ENCODE assay signal across 12 cellular contexts in the genomic region with DNA sequence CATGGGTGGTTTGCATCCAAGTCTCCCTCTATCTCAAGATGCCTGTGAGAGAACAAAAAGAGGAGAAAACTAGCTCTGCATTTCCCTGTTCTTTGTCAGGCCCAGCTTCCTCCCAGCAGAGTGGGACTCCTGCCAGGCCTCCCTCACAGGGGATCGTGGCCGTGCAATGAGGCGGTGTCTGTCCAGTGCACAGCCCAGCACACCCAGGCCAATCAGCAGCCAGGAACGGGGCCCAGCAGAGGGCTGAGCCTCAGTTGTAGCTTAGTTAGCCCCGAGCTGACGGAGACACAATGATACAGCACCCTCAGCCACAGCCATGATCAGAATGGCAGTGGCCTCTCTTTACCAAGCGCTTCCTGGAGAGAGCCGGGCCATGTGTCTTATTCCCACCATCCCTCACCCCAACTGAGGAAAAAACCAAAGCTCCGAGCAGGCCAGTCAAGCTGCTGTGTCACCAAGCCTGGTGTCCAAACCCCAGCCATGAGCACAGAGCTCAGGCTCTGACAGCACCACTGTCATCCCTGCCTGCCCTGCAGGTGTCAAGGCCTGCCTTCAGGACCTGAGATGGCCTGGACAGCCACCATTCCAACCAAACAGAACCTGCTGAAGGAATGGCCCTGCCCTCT.
DNase-seq lines count a peak whose midpoint lies in the region; ATAC-seq, FAIRE-seq and TF ChIP-seq lines count a peak whose summit lies in the region.
"Had no signal": no experiment of that assay in that cellular context is flagged by ENCODE, and none has a peak within 500 bp of the region (broad histone marks: within the 10 kb centered on the region; RNA-seq: fewer than 3 reads in every experiment).

No MANE protein-coding gene starts in this region.

- H3F3A ChIP-seq in PC-9 (ENCODE audit: insufficient read depth, low read depth), result no peaks in the 10 kb centered on the region

- no peaks in the 10 kb centered on the region for H3K36me3 ChIP-seq in right lobe of liver
- peaks cover 0 to 2% of the 10 kb centered on the region in 2 experiments; a peak in 2 of 5 replicates for H3K36me3 ChIP-seq in HepG2 (replicated peaks in 1 of 2; ENCODE audit: control insufficient read depth in 1 of 2, insufficient read depth in 2 of 2, low read length in 2 of 2)
- H3K36me3 ChIP-seq in fibroblast of lung (ENCODE audit: control insufficient read depth, insufficient read depth, low read length), result no peaks in the 10 kb centered on the region
- H3K36me3 ChIP-seq in PC-9 (ENCODE audit: low read depth), result no peaks in the 10 kb centered on the region

- ATAC-seq in right lobe of liver (peak in 3 of 4 donors; percentile 24 to 40 (median 29)), HepG2 (no peak), GM18909 (IDR thresholded peaks at IDR 0.05; ENCODE audit: poor library complexity, unreplicated experiment) (no peak), GM21529 (IDR thresholded peaks at IDR 0.05; ENCODE audit: unreplicated experiment) (no peak)
- no peak for ATAC-seq in activated CD8-positive, alpha-beta T cell treated with anti-CD3 and anti-CD28 coated beads, Interleukin-2, amount 10 ng/mL, durations not matched to agents 7 days and 5 days

- no peaks in the 10 kb centered on the region for H3K9me3 Mint-ChIP-seq in activated CD8-positive, alpha-beta T cell treated with anti-CD3 and anti-CD28 coated beads, Interleukin-2, amount 10 ng/mL, durations not matched to agents 7 days and 5 days (ENCODE audit: insufficient read depth)

- no peaks in the 10 kb centered on the region for H3K9me2 ChIP-seq in PC-9 (ENCODE audit: insufficient read depth)

- H3K4me3 Mint-ChIP-seq in activated CD8-positive, alpha-beta T cell treated with anti-CD3 and anti-CD28 coated beads, Interleukin-2, amount 10 ng/mL, durations not matched to agents 7 days and 5 days, result no peak overlapping the region

- no peaks in the 10 kb centered on the region for H3K9me3 ChIP-seq in right lobe of liver
- H3K9me3 ChIP-seq in HepG2 (ENCODE audit: low read length), result no peaks in the 10 kb centered on the region
- no peaks in the 10 kb centered on the region for H3K9me3 ChIP-seq in fibroblast of lung (ENCODE audit: control insufficient read depth, insufficient read depth, low read depth, low read length)
- no peaks in the 10 kb centered on the region for H3K9me3 ChIP-seq in PC-9 (ENCODE audit: insufficient read depth, low read depth)

- in situ Hi-C loops in HepG2 (cut with HindIII; ENCODE audit: extremely low pct_ligation_motif_present, low pct_unique_long_range_greater_than_20kb), result no loop called here

- no peaks in the 10 kb centered on the region for H3K4me1 Mint-ChIP-seq in activated CD8-positive, alpha-beta T cell treated with anti-CD3 and anti-CD28 coated beads, Interleukin-2, amount 10 ng/mL, durations not matched to agents 7 days and 5 days (ENCODE audit: low read depth)

- no peak for TF ChIP-seq RAD21 in HepG2 (CRISPR knock-in tag; IDR thresholded peaks at IDR 0.05)

- H2AFZ ChIP-seq in HepG2 (ENCODE audit: low read length), result no peak overlapping the region
- no peak overlapping the region for H2AFZ ChIP-seq in fibroblast of lung (ENCODE audit: low read length)
- no peak overlapping the region for H2AFZ ChIP-seq in PC-9

- no peaks in the 10 kb centered on the region for H3K36me3 Mint-ChIP-seq in activated CD8-positive, alpha-beta T cell treated with anti-CD3 and anti-CD28 coated beads, Interleukin-2, amount 10 ng/mL, durations not matched to agents 7 days and 5 days (ENCODE audit: low read depth)

- H3K4me1 ChIP-seq in right lobe of liver (no peaks in the 10 kb centered on the region), HepG2 (ENCODE audit: insufficient read depth, low read length) (no peaks in the 10 kb centered on the region), fibroblast of lung (ENCODE audit: control insufficient read depth, extremely low read depth, insufficient read depth, low read length) (peaks cover 2% of the 10 kb centered on the region), PC-9 (replicated peaks; ENCODE audit: insufficient read depth) (no peaks in the 10 kb centered on the region)

- intact Hi-C loops in right lobe of liver (cut with DNase I) (no loop called here), HepG2 (cut with micrococcal nuclease; ENCODE audit: unreplicated experiment) (no loop called here), PC-9 (cut with micrococcal nuclease; ENCODE audit: unreplicated experiment) (no loop called here)

- POLR2A ChIA-PET in HepG2 (lab: Yijun Ruan, JAX), result no interaction called here
- POLR2A ChIA-PET in activated CD8-positive, alpha-beta T cell treated with anti-CD3 and anti-CD28 coated beads, Interleukin-2, amount 10 ng/mL, durations not matched to agents 7 days and 5 days (lab: Charles Lee), result no interaction called here
- POLR2A ChIA-PET in PC-9 (lab: Charles Lee; ENCODE audit: unreplicated experiment), result no interaction called here

- BruUV-seq in HepG2 (replicated peaks; lab: Mats Ljungman, UMichigan) (no TSS peak), PC-9 (replicated peaks; lab: Mats Ljungman, UMichigan) (no TSS peak)

- TF ChIP-seq EP300 in HepG2 (IDR thresholded peaks at IDR 0.05; ENCODE audit: low read depth in 2 of 2, low read length in 2 of 2) (no peak), HepG2 (CRISPR knock-in tag; IDR thresholded peaks at IDR 0.05; ENCODE audit: borderline replicate concordance) (no peak)

- H3K27me3 ChIP-seq in right lobe of liver (no peaks in the 10 kb centered on the region), HepG2 (ENCODE audit: control insufficient read depth in 1 of 2, insufficient read depth in 2 of 2, low read length in 2 of 2) (no peaks in the 10 kb centered on the region), fibroblast of lung (ENCODE audit: control insufficient read depth, insufficient read depth, low read length) (no peaks in the 10 kb centered on the region), PC-9 (ENCODE audit: insufficient read depth, low read depth) (no peaks in the 10 kb centered on the region)

- H3K4me2 ChIP-seq in HepG2 (ENCODE audit: low read depth, low read length), result no peak overlapping the region
- no peak overlapping the region for H3K4me2 ChIP-seq in fibroblast of lung (ENCODE audit: extremely low read depth, insufficient read depth, low read length)
- H3K4me2 ChIP-seq in PC-9, result no peak overlapping the region

- H3K4me3 ChIP-seq in right lobe of liver (no peak overlapping the region), HepG2 (replicated peaks in 1 of 3; ENCODE audit: insufficient read depth in 1 of 3, low read depth in 2 of 3, low read length in 3 of 3) (no peak overlapping the region), fibroblast of lung (replicated peaks in 1 of 4; ENCODE audit: control extremely low read depth in 1 of 4, insufficient read depth in 1 of 4, low read depth in 3 of 4, low read length in 4 of 4) (no peak overlapping the region), PC-9 (no peak overlapping the region)
- H3K4me3 ChIP-seq: SK-N-MC had no signal

- CTCF ChIA-PET in HepG2 (lab: Yijun Ruan, JAX; ENCODE audit: low intra/inter-chr PET ratio, low total read pairs) (no interaction called here), PC-9 (lab: Charles Lee) (no interaction called here)
- CTCF ChIA-PET in activated CD8-positive, alpha-beta T cell treated with anti-CD3 and anti-CD28 coated beads, Interleukin-2, amount 10 ng/mL, durations not matched to agents 7 days and 5 days (lab: Charles Lee), result no interaction called here

- no peaks in the 10 kb centered on the region for H4K20me1 ChIP-seq in HepG2 (ENCODE audit: insufficient read depth, low read length)
- no peaks in the 10 kb centered on the region for H4K20me1 ChIP-seq in fibroblast of lung (ENCODE audit: control insufficient read depth, extremely low read depth, insufficient read depth, low read length)
- H4K20me1 ChIP-seq in PC-9 (ENCODE audit: insufficient read depth), result 0 out of 2 replicates have a peak, but pooled peaks cover 3% of the 10 kb centered on the region

- DNase-seq in right lobe of liver (no peak), HepG2 (ENCODE audit: low spot score) (no peak), fibroblast of lung (ENCODE audit: low read depth in 2 of 2) (peak; percentile 30 to 51), lung microvascular endothelial cell (ENCODE audit: low read depth in 2 of 2) (peak; percentile 39 to 62), PC-9 (no peak)
- no peak for DNase-seq in activated CD8-positive, alpha-beta T cell treated with anti-CD3 and anti-CD28 coated beads, Interleukin-2, amount 10 ng/mL, durations not matched to agents 7 days and 5 days
- DNase-seq: NCI-H1048, NCI-H526 had no signal

- TF ChIP-seq CTCF in right lobe of liver (IDR thresholded peaks at IDR 0.05), result no peak
- no peak for TF ChIP-seq CTCF in HepG2 (CRISPR knock-in tag; IDR thresholded peaks at IDR 0.05)
- TF ChIP-seq CTCF in fibroblast of lung (conservative IDR thresholded peaks at IDR 0.05 in 1 of 2, IDR thresholded peaks at IDR 0.05 in 1 of 2; ENCODE audit: low read depth in 1 of 2, low read length in 2 of 2), result no peak
- TF ChIP-seq CTCF in PC-9 (conservative IDR thresholded peaks at IDR 0.05), result no peak

- H3K27ac ChIP-seq in right lobe of liver, result no peak overlapping the region
- no peak overlapping the region for H3K27ac ChIP-seq in HepG2 (ENCODE audit: extremely low read length, insufficient read depth, low read length)
- H3K27ac ChIP-seq in fibroblast of lung (ENCODE audit: insufficient read depth, low read length), result no peak overlapping the region
- no peak overlapping the region for H3K27ac ChIP-seq in PC-9
- H3K27ac ChIP-seq: SK-N-MC had no signal

- H3K27ac Mint-ChIP-seq in activated CD8-positive, alpha-beta T cell treated with anti-CD3 and anti-CD28 coated beads, Interleukin-2, amount 10 ng/mL, durations not matched to agents 7 days and 5 days, result no peak overlapping the region

- TF ChIP-seq POLR2A in right lobe of liver (IDR thresholded peaks at IDR 0.05) (no peak), HepG2 (IDR thresholded peaks at IDR 0.05; ENCODE audit: insufficient read depth in 1 of 2, low read depth in 2 of 2, low read length in 2 of 2) (no peak)

- no peak overlapping the region for H3K9ac ChIP-seq in HepG2 (ENCODE audit: insufficient read depth, low read depth, low read length)
- H3K9ac ChIP-seq in fibroblast of lung (ENCODE audit: insufficient read depth, low read length), result no peak overlapping the region

- WGBS in right lobe of liver (ENCODE audit: insufficient coverage, low coverage, low lambda C conversion rate, missing lambda C conversion rate), result no CpG with 5 or more reads among the region's 9 CpGs
- WGBS in HepG2 (ENCODE audit: low lambda C conversion rate), result 98% methylated on average over 5 of the region's 9 CpGs

- H3K27me3 Mint-ChIP-seq in activated CD8-positive, alpha-beta T cell treated with anti-CD3 and anti-CD28 coated beads, Interleukin-2, amount 10 ng/mL, durations not matched to agents 7 days and 5 days (ENCODE audit: low read depth), result no peaks in the 10 kb centered on the region

- no peaks in the 10 kb centered on the region for H3K79me2 ChIP-seq in HepG2 (ENCODE audit: insufficient read depth, low read length)
- H3K79me2 ChIP-seq in fibroblast of lung (ENCODE audit: control insufficient read depth, insufficient read depth, low read length), result no peaks in the 10 kb centered on the region
- H3K79me2 ChIP-seq in PC-9 (ENCODE audit: low read depth), result no peaks in the 10 kb centered on the region

- no peak for FAIRE-seq in HepG2 (lab: Jason Lieb, UNC)
- FAIRE-seq: keratinocyte had no signal

TF ChIP-seq in HepG2, 621 proteins besides CTCF, POLR2A, EP300 and RAD21 (continues in another document):
- TF ChIP-seq ZNF766 (CRISPR knock-in tag; IDR thresholded peaks at IDR 0.05; ENCODE audit: borderline replicate concordance) (no peak), CCAR2 (optimal IDR thresholded peaks at IDR 0.05; ENCODE audit: low read depth, low read length) (no peak), ZNF792 (CRISPR knock-in tag; IDR thresholded peaks at IDR 0.05) (no peak)

Comparison
In these comparisons a context has a peak if more than half of its experiments do, and no peak if none do; other contexts are left out.
1. ATAC-seq: peak in right lobe of liver (3 of 4); none in HepG2 (single experiment), activated CD8-positive, alpha-beta T cell treated with anti-CD3 and anti-CD28 coated beads, Interleukin-2, amount 10 ng/mL, durations not matched to agents 7 days and 5 days (single experiment), GM18909 (single experiment) and GM21529 (single experiment).
2. DNase-seq: peak in fibroblast of lung (2 of 2) and lung microvascular endothelial cell (2 of 2); none in right lobe of liver (0 of 3), HepG2 (single experiment), activated CD8-positive, alpha-beta T cell treated with anti-CD3 and anti-CD28 coated beads, Interleukin-2, amount 10 ng/mL, durations not matched to agents 7 days and 5 days (single experiment) and PC-9 (0 of 2).